10 cellular contexts compared by ENCODE assay signal in genomic region chr10:54470324-54470631, GRCh38.
"Had no signal": no experiment of that assay in that cellular context is flagged by ENCODE, and none has a peak within 500 bp of the region (broad histone marks: within the 10 kb centered on the region; RNA-seq: fewer than 3 reads in every experiment).

No MANE protein-coding gene starts in this region.

- FAIRE-seq: endothelial cell of umbilical vein had no signal

- DNase-seq: activated naive CD8-positive, alpha-beta T cell treated with anti-CD3 and anti-CD28 coated beads, Interleukin-2, amount 10 ng/mL, durations not matched to agents 7 days and 5 days; cortex of kidney; effector CD8-positive, alpha-beta T cell; foreskin fibroblast; nephron progenitor cell; stimulated activated CD4-positive, alpha-beta T cell treated with anti-CD3 and anti-CD28 coated beads, Interleukin-12 subunit alpha, Interleukin-12 subunit beta, amount 100 ng/mL, for 4 hours; stimulated activated CD4-positive, alpha-beta T cell treated with anti-CD3 and anti-CD28 coated beads, Interleukin-2, amount 100 ng/mL, for 24 hours; T-helper 9 cell had no signal

- ATAC-seq: activated CD4-positive, CD25-positive, alpha-beta regulatory T cell treated with anti-CD3 and anti-CD28 coated beads, Interleukin-2, amount 50 U/mL, for 24 hours had no signal
